Comparison of ENCODE assay signal across 10 cellular contexts in genomic region chr21:14736162-14736561, GRCh38.
DNase-seq lines count a peak whose midpoint lies in the region; ATAC-seq lines count a peak whose summit lies in the region.
"Had no signal": no experiment of that assay in that cellular context is flagged by ENCODE, and none has a peak within 500 bp of the region (broad histone marks: within the 10 kb centered on the region; RNA-seq: fewer than 3 reads in every experiment).

No MANE protein-coding gene starts in this region.

- H3K9me3 Mint-ChIP-seq in activated naive CD4-positive, alpha-beta T cell treated with anti-CD3 and anti-CD28 coated beads, Interleukin-2, amount 50 U/mL, for 72 hours, result no peaks in the 10 kb centered on the region

- DNase-seq in activated naive CD4-positive, alpha-beta T cell treated with anti-CD3 and anti-CD28 coated beads, Interleukin-2, amount 50 U/mL, for 72 hours (ENCODE audit: low spot score in 2 of 2), result no peak
- DNase-seq in GM19238 (ENCODE audit: insufficient read length, low spot score) (no peak), iPS-NIHi7 (ENCODE audit: extremely low spot score) (no peak), HCEC 1CT (no peak)
- DNase-seq: lower lobe of right lung, NCI-H748 treated with DMSO at 0.1 percent for 48 hours had no signal

- H3K27ac Mint-ChIP-seq in activated naive CD4-positive, alpha-beta T cell treated with anti-CD3 and anti-CD28 coated beads, Interleukin-2, amount 50 U/mL, for 72 hours, result peak overlapping the region; percentile 23 to 91

- H3K36me3 Mint-ChIP-seq in activated naive CD4-positive, alpha-beta T cell treated with anti-CD3 and anti-CD28 coated beads, Interleukin-2, amount 50 U/mL, for 72 hours, result peaks cover 0 to 16% of the 10 kb centered on the region in 2 donors

- ATAC-seq in GM18508 (IDR thresholded peaks at IDR 0.05; ENCODE audit: insufficient read depth, unreplicated experiment), result peak; percentile 59
- peak; percentile 65 for ATAC-seq in GM19463 (IDR thresholded peaks at IDR 0.05; ENCODE audit: unreplicated experiment)
- peak; percentile 82 for ATAC-seq in HG03095 (IDR thresholded peaks at IDR 0.05; ENCODE audit: unreplicated experiment)
- peak; percentile 59 to 77 for ATAC-seq in activated naive CD4-positive, alpha-beta T cell treated with anti-CD3 and anti-CD28 coated beads, Interleukin-2, amount 50 U/mL, for 72 hours
- ATAC-seq: HCT116, lower lobe of right lung had no signal
